Comparison of ENCODE assay signal across 8 cellular contexts in genomic region chr16:68842964-68843481, GRCh38. TPM values are rescaled to one million over a fixed set of nuclear protein-coding genes. Genes with fewer than 3 reads are reported as not detected.
DNase-seq lines count a peak whose midpoint lies in the region; ATAC-seq, FAIRE-seq and TF ChIP-seq lines count a peak whose summit lies in the region.
"Not testable (repeated sequence)": the region's sequence is repeated elsewhere in the genome, so short reads cannot be mapped to it uniquely, and the experiment has no call there.

No MANE protein-coding gene starts in this region.

- H3K9ac ChIP-seq in K562 (ENCODE audit: insufficient read depth in 1 of 2, low read depth in 2 of 2, low read length in 2 of 2), result peak overlapping the region; percentile 85 to 100

- not testable (repeated sequence) for H3K4me1 ChIP-seq in K562 (replicated peaks in 1 of 2; ENCODE audit: control insufficient read depth in 2 of 2, insufficient read depth in 2 of 2, low read length in 2 of 2); psoas muscle; uterus
- H3K4me1 ChIP-seq in lower lobe of right lung, result peaks cover 15% of the 10 kb centered on the region

- H3K4me3 ChIP-seq in GM12864 (ENCODE audit: low read depth, low read length) (peak overlapping the region; percentile 67), LNCaP clone FGC (ENCODE audit: low read depth, low read length) (peak overlapping the region; percentile 91), K562 (peak overlapping the region; percentile 93), fibroblast of mammary gland (ENCODE audit: control insufficient read depth, low read depth, low read length) (peak overlapping the region; percentile 88), lower lobe of right lung (peak overlapping the region; percentile 95), psoas muscle (peak overlapping the region; percentile 99), uterus (peak overlapping the region; percentile 93 to 95)

- H3K4me1 Mint-ChIP-seq in WTC11, result peaks cover 10% of the 10 kb centered on the region

- DNase-seq in GM12864 (ENCODE audit: low read depth); LNCaP clone FGC (ENCODE audit: low read depth); WTC11 (ENCODE audit: low spot score); K562 (ENCODE audit: extremely low read depth in 1 of 4, low spot score in 3 of 4); fibroblast of mammary gland (ENCODE audit: low read depth); lower lobe of right lung; psoas muscle; uterus: not testable (repeated sequence)

- not testable (repeated sequence) for FAIRE-seq in K562 (lab: Jason Lieb, UNC)

- not testable (repeated sequence) for H3K36me3 Mint-ChIP-seq in WTC11

- H3K27me3 ChIP-seq in K562 (ENCODE audit: control insufficient read depth in 2 of 2, insufficient read depth in 2 of 2, low read length in 2 of 2); lower lobe of right lung (ENCODE audit: low read depth); psoas muscle (ENCODE audit: insufficient read depth in 3 of 3, low read length in 2 of 3); uterus: not testable (repeated sequence)

- TF ChIP-seq CTCF in GM12864 (IDR thresholded peaks at IDR 0.05; ENCODE audit: low read depth, low read length, missing control alignments); LNCaP clone FGC (IDR thresholded peaks at IDR 0.05; ENCODE audit: control insufficient read depth, extremely low read depth, insufficient read depth); WTC11 (IDR thresholded peaks at IDR 0.05); K562 (IDR thresholded peaks at IDR 0.05 in 2 of 3, conservative IDR thresholded peaks at IDR 0.05 in 1 of 3; ENCODE audit: insufficient read depth in 2 of 3, low read depth in 1 of 3, low read length in 3 of 3); fibroblast of mammary gland (conservative IDR thresholded peaks at IDR 0.05; ENCODE audit: control insufficient read depth, insufficient read depth, low read depth, low read length); lower lobe of right lung (IDR thresholded peaks at IDR 0.05); psoas muscle (IDR thresholded peaks at IDR 0.05); uterus (IDR thresholded peaks at IDR 0.05): not testable (repeated sequence)

- BruUV-seq in K562 (replicated peaks; lab: Mats Ljungman, UMichigan), result not testable (repeated sequence)

- H3K27ac ChIP-seq in K562 (ENCODE audit: extremely low read depth, low read depth, low read length) (peak overlapping the region; percentile 88; the same call in 2 of the 3 replicates), lower lobe of right lung (peak overlapping the region; percentile 90), psoas muscle (peak overlapping the region; percentile 95), uterus (peak overlapping the region; percentile 89 to 97)

- H3K4me2 ChIP-seq in K562 (ENCODE audit: insufficient read depth, low read length), result peak overlapping the region; percentile 93

- not testable (repeated sequence) for H3K36me3 ChIP-seq in K562 (ENCODE audit: control insufficient read depth, insufficient read depth, low read length); lower lobe of right lung; psoas muscle (ENCODE audit: insufficient read depth in 1 of 2, low read depth in 1 of 2); uterus

- peak overlapping the region; percentile 95 for H2AFZ ChIP-seq in K562 (ENCODE audit: low read depth, low read length)

- intact Hi-C loops in K562 (cut with micrococcal nuclease) (loop anchor here (10.0 kb wide), 2 partner anchors 142 to 462 kb away; no protein-coding TSS in a partner anchor), psoas muscle (cut with DNase I) (loop anchor here (5.0 to 10.0 kb wide), 2 partner anchors 284 to 318 kb away; no protein-coding TSS in a partner anchor)
- intact Hi-C loops in lower lobe of right lung (cut with DNase I); uterus (cut with DNase I; ENCODE audit: low total_unique reads): not testable (repeated sequence)

- not testable (repeated sequence) for H3K27me3 Mint-ChIP-seq in WTC11 (ENCODE audit: low read depth)

- WGBS in K562 (ENCODE audit: insufficient coverage, low coverage, missing lambda C conversion rate), result 50% methylated on average over 23 of the region's 23 CpGs
- WGBS in psoas muscle, 3 donors, result 55 to 56% (median 55%) methylated on average over 23 of the region's 23 CpGs

- H3K9me3 Mint-ChIP-seq in WTC11, result not testable (repeated sequence)

- CTCF ChIA-PET in WTC11 (lab: Charles Lee), result interaction anchor here (0.8 kb wide), 1 partner anchor 278 kb away, joined by 5 read pairs; no protein-coding TSS in a partner anchor
- CTCF ChIA-PET in K562 (lab: Yijun Ruan, JAX; ENCODE audit: low intra/inter-chr PET ratio), result not testable (repeated sequence)

- not testable (repeated sequence) for H3K9me1 ChIP-seq in K562 (ENCODE audit: control insufficient read depth, insufficient read depth, low read length)

- not testable (repeated sequence) for H3K9me3 ChIP-seq in K562 (replicated peaks; ENCODE audit: control insufficient read depth, insufficient read depth, low read depth, low read length); lower lobe of right lung; psoas muscle; uterus

- TF ChIP-seq POLR2A in K562 (conservative IDR thresholded peaks at IDR 0.05); uterus (IDR thresholded peaks at IDR 0.05): not testable (repeated sequence)

- POLR2A ChIA-PET in WTC11 (lab: Charles Lee), result not testable (repeated sequence)
- POLR2A ChIA-PET in K562 (lab: Yijun Ruan, JAX), result interaction anchor here (0.6 to 1.2 kb wide), 4 partner anchors 21 to 258 kb away, joined by 3 read pairs; no protein-coding TSS in a partner anchor

- TF ChIP-seq RAD21 in K562 (CRISPR knock-in tag; conservative IDR thresholded peaks at IDR 0.05 in 1 of 2, IDR thresholded peaks at IDR 0.05 in 1 of 2), result not testable (repeated sequence)

- H3K4me3 Mint-ChIP-seq in WTC11, result peak overlapping the region; percentile 72

- ATAC-seq in WTC11, K562, lower lobe of right lung: not testable (repeated sequence)
- peak in 1 of 4 donors; percentile 5 for ATAC-seq in psoas muscle

- TF ChIP-seq EP300 in K562 (IDR thresholded peaks at IDR 0.05; ENCODE audit: low read length), result not testable (repeated sequence)

- in situ Hi-C loops in K562 (cut with MboI), result not testable (repeated sequence)

- H3K79me2 ChIP-seq in K562 (ENCODE audit: control insufficient read depth, insufficient read depth, low read length), result peaks cover 13% of the 10 kb centered on the region; the same call in 2 of the 3 replicates

- 0 out of 2 replicates have a peak overlapping the region, but pooled peaks have one; percentile 86 for H3K27ac Mint-ChIP-seq in WTC11

- not testable (repeated sequence) for H4K20me1 ChIP-seq in K562 (replicated peaks; ENCODE audit: control insufficient read depth, insufficient read depth, low read length)

TF ChIP-seq in K562, 482 proteins besides CTCF, POLR2A, EP300 and RAD21:
- peak in 1 of 2 experiments; percentile 65; a peak in 2 of 4 replicates for TF ChIP-seq SRF (CRISPR knock-in tag; IDR thresholded peaks at IDR 0.05)
- TF ChIP-seq DPF2 (IDR thresholded peaks at IDR 0.05), result peak; percentile 31; the same call in 1 of the 2 replicates

RNA-seq across cellular contexts. Expression of gene TANGO6, which starts 0.3 kb away (rescaled TPM):
- total RNA-seq in WTC11 (2021) (12.0 to 15.6 TPM (median 12.6 TPM) in 3 replicates), K562 (2014; rRNA removed) (10.9 and 12.2 TPM in 2 replicates), K562 (2014; rRNA removed; fragmentation: Illumina TruSeq; extraction: Trizol) (10.6 and 13.2 TPM in 2 replicates), K562 (2015; rRNA removed; fragmentation: Illumina TruSeq; extraction: Trizol) (9.7 and 10.4 TPM in 2 replicates), K562 (2021) (15.2 and 15.7 TPM in 2 replicates), lower lobe of right lung (20.4 TPM), psoas muscle (10 to 100 TPM; 12.1 to 16.2 (median 13.3) TPM), uterus (10 to 100 TPM; 21.5 to 44.9 (median 37.5) TPM)
- 95.0 and 97.4 TPM in 2 replicates for total RNA-seq in K562 (2011; cell fraction: chromatin; rRNA removed; ENCODE audit: low replicate concordance)
- 43.9 and 44.3 TPM in 2 replicates for total RNA-seq in K562 (2011; cell fraction: nucleolus; rRNA removed)
- 43.9 and 48.8 TPM in 2 replicates for total RNA-seq in K562 (2011; cell fraction: nucleoplasm; rRNA removed)
- polyA plus RNA-seq in K562 (2011; rRNA removed) (9.4 and 9.6 TPM in 2 replicates), K562 (2014; fragmentation: Illumina TruSeq; extraction: Trizol) (7.1 TPM in 2 replicates), K562 (2014; fragmentation: Nextera tagmentation; extraction: Ambion mirVana) (1 to 10 TPM; 1.6 to 1.7 TPM), K562 (2014; rRNA removed) (3.9 and 5.5 TPM in 2 replicates), psoas muscle (10 to 100 TPM in 1 of 3 donors, 1 to 10 TPM in 2; 5.3 to 12.5 (median 6.0) TPM)
- polyA plus RNA-seq in K562 (2011; cell fraction: cytosol; rRNA removed), result 7.2 and 7.5 TPM in 2 replicates
- polyA plus RNA-seq in K562 (2011; cell fraction: nucleus; rRNA removed), result 9.5 and 12.7 TPM in 2 replicates
- polyA plus RNA-seq in K562 (2012), result 5.7 and 6.1 TPM in 2 replicates
- 37.9 and 48.8 TPM in 2 replicates for polyA minus RNA-seq in K562 (2011; rRNA and poly(A)+ RNA removed)
- polyA minus RNA-seq in K562 (2011; cell fraction: cytosol; rRNA and poly(A)+ RNA removed), result 16.8 and 28.3 TPM in 2 replicates
- polyA minus RNA-seq in K562 (2011; cell fraction: nucleus; rRNA and poly(A)+ RNA removed), result 21.0 and 31.0 TPM in 2 replicates
